2 cellular contexts compared by ENCODE assay signal in the genomic region with DNA sequence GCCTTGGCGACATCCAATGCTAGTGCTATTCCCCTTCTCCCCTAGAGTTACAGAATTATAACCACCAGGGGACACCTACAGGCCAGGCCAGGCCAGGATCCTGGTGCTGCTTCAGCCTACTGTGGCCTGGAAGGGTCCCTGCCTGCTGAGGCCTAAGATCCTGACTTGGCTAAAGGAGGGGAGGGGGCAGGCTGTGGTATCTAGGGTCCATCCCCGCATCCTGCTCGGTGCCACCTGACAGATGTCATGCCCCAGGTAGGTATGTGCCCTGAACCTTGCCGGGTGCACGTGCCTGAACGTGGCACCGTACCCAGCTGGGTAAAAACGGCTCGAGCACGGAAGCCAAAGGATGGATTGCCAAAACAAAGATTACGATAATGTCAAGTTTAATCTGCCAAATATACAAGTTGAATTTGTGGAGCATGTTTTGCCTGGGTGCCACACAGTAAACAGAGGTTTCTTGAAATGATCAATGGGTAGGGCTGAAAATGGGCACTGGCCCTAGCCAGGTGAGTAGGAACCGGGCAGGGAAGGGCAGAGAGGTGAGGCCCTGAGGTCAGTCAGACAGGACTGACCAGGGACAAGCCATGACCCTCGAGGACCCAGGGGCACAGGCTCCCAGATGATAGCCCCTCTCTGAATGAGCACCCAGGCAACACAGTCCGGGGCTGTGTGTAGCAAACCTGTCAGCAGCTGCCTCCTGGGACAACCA.
TF ChIP-seq lines count a peak whose summit lies in the region.

No MANE protein-coding gene starts in this region.

TF ChIP-seq in SK-N-SH, 30 proteins besides CTCF, POLR2A, EP300 and RAD21 (continued from another document):
- TF ChIP-seq, protein P1, sequence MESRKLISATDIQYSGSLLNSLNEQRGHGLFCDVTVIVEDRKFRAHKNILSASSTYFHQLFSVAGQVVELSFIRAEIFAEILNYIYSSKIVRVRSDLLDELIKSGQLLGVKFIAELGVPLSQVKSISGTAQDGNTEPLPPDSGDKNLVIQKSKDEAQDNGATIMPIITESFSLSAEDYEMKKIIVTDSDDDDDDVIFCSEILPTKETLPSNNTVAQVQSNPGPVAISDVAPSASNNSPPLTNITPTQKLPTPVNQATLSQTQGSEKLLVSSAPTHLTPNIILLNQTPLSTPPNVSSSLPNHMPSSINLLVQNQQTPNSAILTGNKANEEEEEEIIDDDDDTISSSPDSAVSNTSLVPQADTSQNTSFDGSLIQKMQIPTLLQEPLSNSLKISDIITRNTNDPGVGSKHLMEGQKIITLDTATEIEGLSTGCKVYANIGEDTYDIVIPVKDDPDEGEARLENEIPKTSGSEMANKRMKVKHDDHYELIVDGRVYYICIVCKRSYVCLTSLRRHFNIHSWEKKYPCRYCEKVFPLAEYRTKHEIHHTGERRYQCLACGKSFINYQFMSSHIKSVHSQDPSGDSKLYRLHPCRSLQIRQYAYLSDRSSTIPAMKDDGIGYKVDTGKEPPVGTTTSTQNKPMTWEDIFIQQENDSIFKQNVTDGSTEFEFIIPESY (IDR thresholded peaks at IDR 0.05; ENCODE audit: borderline replicate concordance, low read depth), result no peak
- no peak for TF ChIP-seq FOSL2 (IDR thresholded peaks at IDR 0.05; ENCODE audit: borderline replicate concordance, low read depth)
- TF ChIP-seq, protein P2, sequence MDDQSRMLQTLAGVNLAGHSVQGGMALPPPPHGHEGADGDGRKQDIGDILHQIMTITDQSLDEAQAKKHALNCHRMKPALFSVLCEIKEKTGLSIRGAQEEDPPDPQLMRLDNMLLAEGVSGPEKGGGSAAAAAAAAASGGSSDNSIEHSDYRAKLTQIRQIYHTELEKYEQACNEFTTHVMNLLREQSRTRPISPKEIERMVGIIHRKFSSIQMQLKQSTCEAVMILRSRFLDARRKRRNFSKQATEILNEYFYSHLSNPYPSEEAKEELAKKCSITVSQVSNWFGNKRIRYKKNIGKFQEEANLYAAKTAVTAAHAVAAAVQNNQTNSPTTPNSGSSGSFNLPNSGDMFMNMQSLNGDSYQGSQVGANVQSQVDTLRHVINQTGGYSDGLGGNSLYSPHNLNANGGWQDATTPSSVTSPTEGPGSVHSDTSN (IDR thresholded peaks at IDR 0.05), result peak; percentile 17; the same call in 1 of the 2 replicates
- TF ChIP-seq POLR2AphosphoS5 (IDR thresholded peaks at IDR 0.05; ENCODE audit: low read depth, low read length), result peak; percentile 50
- TF ChIP-seq, protein P3, sequence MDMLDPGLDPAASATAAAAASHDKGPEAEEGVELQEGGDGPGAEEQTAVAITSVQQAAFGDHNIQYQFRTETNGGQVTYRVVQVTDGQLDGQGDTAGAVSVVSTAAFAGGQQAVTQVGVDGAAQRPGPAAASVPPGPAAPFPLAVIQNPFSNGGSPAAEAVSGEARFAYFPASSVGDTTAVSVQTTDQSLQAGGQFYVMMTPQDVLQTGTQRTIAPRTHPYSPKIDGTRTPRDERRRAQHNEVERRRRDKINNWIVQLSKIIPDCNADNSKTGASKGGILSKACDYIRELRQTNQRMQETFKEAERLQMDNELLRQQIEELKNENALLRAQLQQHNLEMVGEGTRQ (IDR thresholded peaks at IDR 0.05; ENCODE audit: borderline replicate concordance, low read depth, low read length), result no peak
- no peak for TF ChIP-seq GATA2 (CRISPR knock-in tag; IDR thresholded peaks at IDR 0.05)
- no peak for TF ChIP-seq SMC3 (IDR thresholded peaks at IDR 0.05; ENCODE audit: low read depth, low read length)
- TF ChIP-seq TCF12 (IDR thresholded peaks at IDR 0.05), result no peak
- TF ChIP-seq RFX5 (IDR thresholded peaks at IDR 0.05; ENCODE audit: low read length), result no peak
- TF ChIP-seq TEAD4 (IDR thresholded peaks at IDR 0.05; ENCODE audit: borderline replicate concordance, insufficient read depth), result no peak
- TF ChIP-seq, protein P4, sequence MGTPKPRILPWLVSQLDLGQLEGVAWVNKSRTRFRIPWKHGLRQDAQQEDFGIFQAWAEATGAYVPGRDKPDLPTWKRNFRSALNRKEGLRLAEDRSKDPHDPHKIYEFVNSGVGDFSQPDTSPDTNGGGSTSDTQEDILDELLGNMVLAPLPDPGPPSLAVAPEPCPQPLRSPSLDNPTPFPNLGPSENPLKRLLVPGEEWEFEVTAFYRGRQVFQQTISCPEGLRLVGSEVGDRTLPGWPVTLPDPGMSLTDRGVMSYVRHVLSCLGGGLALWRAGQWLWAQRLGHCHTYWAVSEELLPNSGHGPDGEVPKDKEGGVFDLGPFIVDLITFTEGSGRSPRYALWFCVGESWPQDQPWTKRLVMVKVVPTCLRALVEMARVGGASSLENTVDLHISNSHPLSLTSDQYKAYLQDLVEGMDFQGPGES (IDR thresholded peaks at IDR 0.05; ENCODE audit: low read depth, low read length), result no peak

TF ChIP-seq in SK-N-SH treated with all-trans-retinoic acid at 6 μM for 48 hours, 23 proteins besides CTCF, POLR2A, EP300 and RAD21 (continued from another document):
- TF ChIP-seq, protein P5, sequence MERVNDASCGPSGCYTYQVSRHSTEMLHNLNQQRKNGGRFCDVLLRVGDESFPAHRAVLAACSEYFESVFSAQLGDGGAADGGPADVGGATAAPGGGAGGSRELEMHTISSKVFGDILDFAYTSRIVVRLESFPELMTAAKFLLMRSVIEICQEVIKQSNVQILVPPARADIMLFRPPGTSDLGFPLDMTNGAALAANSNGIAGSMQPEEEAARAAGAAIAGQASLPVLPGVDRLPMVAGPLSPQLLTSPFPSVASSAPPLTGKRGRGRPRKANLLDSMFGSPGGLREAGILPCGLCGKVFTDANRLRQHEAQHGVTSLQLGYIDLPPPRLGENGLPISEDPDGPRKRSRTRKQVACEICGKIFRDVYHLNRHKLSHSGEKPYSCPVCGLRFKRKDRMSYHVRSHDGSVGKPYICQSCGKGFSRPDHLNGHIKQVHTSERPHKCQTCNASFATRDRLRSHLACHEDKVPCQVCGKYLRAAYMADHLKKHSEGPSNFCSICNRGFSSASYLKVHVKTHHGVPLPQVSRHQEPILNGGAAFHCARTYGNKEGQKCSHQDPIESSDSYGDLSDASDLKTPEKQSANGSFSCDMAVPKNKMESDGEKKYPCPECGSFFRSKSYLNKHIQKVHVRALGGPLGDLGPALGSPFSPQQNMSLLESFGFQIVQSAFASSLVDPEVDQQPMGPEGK (CRISPR knock-in tag; IDR thresholded peaks at IDR 0.05; ENCODE audit: borderline replicate concordance), result no peak
- TF ChIP-seq PPARA (CRISPR knock-in tag; IDR thresholded peaks at IDR 0.05; ENCODE audit: borderline replicate concordance) (no peak), ZNF8 (CRISPR knock-in tag; IDR thresholded peaks at IDR 0.05) (no peak), BACH2 (CRISPR knock-in tag; IDR thresholded peaks at IDR 0.05; ENCODE audit: borderline replicate concordance) (no peak)
